In the genomic region with DNA sequence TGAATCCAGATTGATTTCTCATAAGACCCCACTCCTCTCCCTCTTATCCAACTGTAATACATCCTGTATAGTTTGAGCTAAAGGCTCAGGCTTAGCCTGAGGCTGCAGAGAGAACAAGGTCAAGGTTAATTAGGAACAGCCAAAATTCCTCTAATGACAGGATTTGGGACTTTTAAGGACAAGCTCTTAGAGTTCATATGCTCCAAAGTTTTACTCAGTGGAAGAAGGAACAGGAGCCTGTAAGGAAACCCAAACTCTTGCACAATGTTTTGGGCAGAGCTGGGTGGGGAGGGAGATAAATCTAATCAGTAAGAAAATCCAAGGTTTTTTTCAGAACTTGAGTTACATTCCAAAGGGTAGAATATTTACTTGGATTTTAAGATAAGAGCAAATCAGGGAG, we compare ENCODE assay signal across 19 cellular contexts.
"Had no signal": no experiment of that assay in that cellular context is flagged by ENCODE, and none has a peak within 500 bp of the region (broad histone marks: within the 10 kb centered on the region; RNA-seq: fewer than 3 reads in every experiment).

No MANE protein-coding gene starts in this region.

- H3K4me1 ChIP-seq: colonic mucosa, foreskin keratinocyte, lower lobe of right lung, sigmoid colon, stomach had no signal

- H3K9me3 ChIP-seq: colonic mucosa, lower lobe of right lung, ovary, sigmoid colon, stomach, thoracic aorta had no signal

- H3K36me3 ChIP-seq: cardiac muscle cell, colonic mucosa, lower lobe of right lung, ovary, sigmoid colon, stomach, thoracic aorta had no signal

- H3K4me1 Mint-ChIP-seq: neural crest cell had no signal

- H3K27ac ChIP-seq: cardiac muscle cell, colonic mucosa, foreskin keratinocyte, lower lobe of right lung, ovary, sigmoid colon, stomach, thoracic aorta had no signal

- H3K27ac Mint-ChIP-seq: activated CD8-positive, alpha-beta T cell treated with anti-CD3 and anti-CD28 coated beads for 36 hours; mesothelial cell of epicardium; T-helper 17 cell had no signal

- ATAC-seq: activated CD8-positive, alpha-beta T cell treated with anti-CD3 and anti-CD28 coated beads for 36 hours; activated T-cell treated with anti-CD3 and anti-CD28 coated beads, Interleukin-2, amount 50 U/mL, for 4 hours; foreskin keratinocyte; lower lobe of right lung; T-helper 17 cell had no signal

- H3K4me3 ChIP-seq: cardiac muscle cell, colonic mucosa, lower lobe of right lung, ovary, sigmoid colon, stomach, thoracic aorta had no signal

- H3K27me3 ChIP-seq: cardiac muscle cell, colonic mucosa, foreskin keratinocyte, ovary, sigmoid colon, stomach had no signal

- H3K4me3 Mint-ChIP-seq: activated CD8-positive, alpha-beta T cell treated with anti-CD3 and anti-CD28 coated beads for 36 hours; activated T-cell treated with anti-CD3 and anti-CD28 coated beads, Interleukin-2, amount 50 U/mL, for 4 hours; mesothelial cell of epicardium; neural crest cell; T-helper 17 cell had no signal

- H3K9me3 Mint-ChIP-seq: activated CD8-positive, alpha-beta T cell treated with anti-CD3 and anti-CD28 coated beads for 36 hours; activated T-cell treated with anti-CD3 and anti-CD28 coated beads, Interleukin-2, amount 50 U/mL, for 4 hours; mesothelial cell of epicardium; neural crest cell had no signal

- H3K36me3 Mint-ChIP-seq: mesothelial cell of epicardium had no signal

- DNase-seq: activated CD4-positive, alpha-beta T cell treated with anti-CD3 and anti-CD28 coated beads for 48 hours; activated CD8-positive, alpha-beta T cell treated with anti-CD3 and anti-CD28 coated beads for 36 hours; activated effector memory CD4-positive, alpha-beta T cell treated with Interleukin-2 at 50 U/mL for 16 hours; activated naive CD4-positive, alpha-beta T cell treated with anti-CD3 and anti-CD28 coated beads, Interleukin-2, amount 50 U/mL, for 16 hours; activated T-cell treated with anti-CD3 and anti-CD28 coated beads, Interleukin-2, amount 50 U/mL, for 4 hours; colonic mucosa; effector CD8-positive, alpha-beta T cell; foreskin keratinocyte; glutamatergic neuron; lower lobe of right lung; ovary; sigmoid colon; stimulated activated CD4-positive, alpha-beta T cell treated with anti-CD3 and anti-CD28 coated beads, Interleukin-1b, Interleukin-23, amount 100 ng/mL, for 48 hours; stomach; T-helper 17 cell had no signal
